In the genomic region with DNA sequence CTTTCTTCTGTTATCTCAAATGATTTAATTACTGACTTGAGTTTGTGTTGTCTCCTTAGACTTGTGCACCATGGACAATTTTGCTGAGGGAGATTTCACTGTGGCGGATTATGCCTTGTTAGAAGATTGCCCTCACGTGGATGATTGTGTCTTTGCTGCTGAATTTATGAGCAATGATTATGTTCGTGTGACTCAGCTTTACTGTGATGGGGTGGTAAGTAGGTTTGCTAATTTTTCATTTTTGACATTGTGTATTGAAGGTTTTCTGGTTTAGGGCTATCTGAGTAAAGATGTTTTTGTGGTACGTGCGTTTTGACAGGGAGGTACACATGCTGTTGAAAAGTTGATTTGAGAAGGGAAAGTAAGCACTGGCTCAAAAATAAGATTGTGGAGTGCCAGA, we compare ENCODE assay signal across 9 cellular contexts. TPM values are rescaled to one million over a fixed set of nuclear protein-coding genes. Genes with fewer than 3 reads are reported as not detected.
A peak's percentile ranks its signal among the peaks of the same experiment; 100 is the strongest.
DNase-seq lines count a peak whose midpoint lies in the region; ATAC-seq and TF ChIP-seq lines count a peak whose summit lies in the region.
"Had no signal": no experiment of that assay in that cellular context is flagged by ENCODE, and none has a peak within 500 bp of the region (broad histone marks: within the 10 kb centered on the region; RNA-seq: fewer than 3 reads in every experiment).

No MANE protein-coding gene starts in this region.

- no peak for TF ChIP-seq EP300 in transverse colon (IDR thresholded peaks at IDR 0.05; ENCODE audit: low read depth)

- H3K27me3 ChIP-seq in transverse colon = no peaks in the 10 kb centered on the region

- no peaks in the 10 kb centered on the region for H3K9me3 ChIP-seq in transverse colon

- H3K27ac Mint-ChIP-seq in activated T-cell treated with anti-CD3 and anti-CD28 coated beads, Interleukin-2, amount 50 U/mL, for 72 hours = no peak overlapping the region
- no peak overlapping the region for H3K27ac Mint-ChIP-seq in activated naive CD4-positive, alpha-beta T cell treated with anti-CD3 and anti-CD28 coated beads, Interleukin-2, amount 10 ng/mL, durations not matched to agents 7 days and 5 days
- no peak overlapping the region for H3K27ac Mint-ChIP-seq in activated CD4-positive, alpha-beta T cell treated with anti-CD3 and anti-CD28 coated beads, Interleukin-2, amount 10 ng/mL, durations not matched to agents 24 days and 14 days
- H3K27ac Mint-ChIP-seq: IgD-negative memory B cell had no signal

- 59 to 62% methylated on average over 5 of the region's 5 CpGs for WGBS in transverse colon (ENCODE audit: low coverage in 1 of 2), 2 donors

- H3K9me3 Mint-ChIP-seq in activated T-cell treated with anti-CD3 and anti-CD28 coated beads, Interleukin-2, amount 50 U/mL, for 72 hours = no peaks in the 10 kb centered on the region
- no peaks in the 10 kb centered on the region for H3K9me3 Mint-ChIP-seq in activated naive CD4-positive, alpha-beta T cell treated with anti-CD3 and anti-CD28 coated beads, Interleukin-2, amount 10 ng/mL, durations not matched to agents 7 days and 5 days
- no peaks in the 10 kb centered on the region for H3K9me3 Mint-ChIP-seq in activated CD4-positive, alpha-beta T cell treated with anti-CD3 and anti-CD28 coated beads, Interleukin-2, amount 10 ng/mL, durations not matched to agents 24 days and 14 days
- H3K9me3 Mint-ChIP-seq: IgD-negative memory B cell had no signal

- DNase-seq in activated T-cell treated with anti-CD3 and anti-CD28 coated beads, Interleukin-2, amount 50 U/mL, for 72 hours = no peak
- DNase-seq in activated T-cell treated with anti-CD3 and anti-CD28 coated beads, Interleukin-2, amount 50 U/mL, for 1 hour = no peak
- peak; percentile 63 for DNase-seq in SK-MEL-5 (ENCODE audit: low read depth, low spot score)
- DNase-seq in fibroblast of villous mesenchyme (ENCODE audit: low read depth) = peak; percentile 75
- DNase-seq in transverse colon = no peak
- DNase-seq in NCI-H446 (lab: John Stamatoyannopoulos, UW) = no peak
- DNase-seq in activated naive CD4-positive, alpha-beta T cell treated with anti-CD3 and anti-CD28 coated beads, Interleukin-2, amount 10 ng/mL, durations not matched to agents 7 days and 5 days = no peak
- no peak for DNase-seq in activated CD4-positive, alpha-beta T cell treated with anti-CD3 and anti-CD28 coated beads, Interleukin-2, amount 10 ng/mL, durations not matched to agents 24 days and 14 days

- no peak overlapping the region for H3K27ac ChIP-seq in transverse colon

- H3K4me3 ChIP-seq in fibroblast of villous mesenchyme (ENCODE audit: low read depth, low read length) (no peak overlapping the region), transverse colon (no peak overlapping the region)

- TF ChIP-seq POLR2A in transverse colon (IDR thresholded peaks at IDR 0.05) = no peak

- H3K4me1 Mint-ChIP-seq in activated T-cell treated with anti-CD3 and anti-CD28 coated beads, Interleukin-2, amount 50 U/mL, for 72 hours (ENCODE audit: low read depth) = peaks cover 8% of the 10 kb centered on the region
- H3K4me1 Mint-ChIP-seq in activated naive CD4-positive, alpha-beta T cell treated with anti-CD3 and anti-CD28 coated beads, Interleukin-2, amount 10 ng/mL, durations not matched to agents 7 days and 5 days = peaks cover 7% of the 10 kb centered on the region
- H3K4me1 Mint-ChIP-seq in activated CD4-positive, alpha-beta T cell treated with anti-CD3 and anti-CD28 coated beads, Interleukin-2, amount 10 ng/mL, durations not matched to agents 24 days and 14 days = peaks cover 9% of the 10 kb centered on the region

- H3K36me3 ChIP-seq in transverse colon = no peaks in the 10 kb centered on the region

- H3K36me3 Mint-ChIP-seq in activated T-cell treated with anti-CD3 and anti-CD28 coated beads, Interleukin-2, amount 50 U/mL, for 72 hours (ENCODE audit: insufficient read depth in 2 of 2) = peaks cover 0 to 5% of the 10 kb centered on the region in 2 donors
- peaks cover 13% of the 10 kb centered on the region for H3K36me3 Mint-ChIP-seq in activated naive CD4-positive, alpha-beta T cell treated with anti-CD3 and anti-CD28 coated beads, Interleukin-2, amount 10 ng/mL, durations not matched to agents 7 days and 5 days
- peaks cover 14% of the 10 kb centered on the region for H3K36me3 Mint-ChIP-seq in activated CD4-positive, alpha-beta T cell treated with anti-CD3 and anti-CD28 coated beads, Interleukin-2, amount 10 ng/mL, durations not matched to agents 24 days and 14 days (ENCODE audit: low read depth)

- in situ Hi-C loops in SK-MEL-5 (cut with HindIII; ENCODE audit: low pct_unique_long_range_greater_than_20kb, low sequenced_read_pairs) = no loop called here
- in situ Hi-C loops in transverse colon (cut with MboI; ENCODE audit: low pct_ligation_motif_present in 1 of 4, low pct_unique_long_range_greater_than_20kb in 1 of 4, low sequenced_read_pairs in 3 of 4) = loop anchor here in 1 of 4 donors (25.0 kb wide), 1 partner anchor 100 kb away; no protein-coding TSS in a partner anchor

- intact Hi-C loops in transverse colon (cut with DNase I; ENCODE audit: low total_unique reads) = no loop called here
- intact Hi-C loops in activated CD4-positive, alpha-beta T cell treated with anti-CD3 and anti-CD28 coated beads, Interleukin-2, amount 10 ng/mL, durations not matched to agents 24 days and 14 days (cut with micrococcal nuclease) = no loop called here

- TF ChIP-seq CTCF in fibroblast of villous mesenchyme (IDR thresholded peaks at IDR 0.05; ENCODE audit: insufficient read depth, low read depth, low read length) = peak; percentile 51
- peak; percentile 23 to 49 (median 34) for TF ChIP-seq CTCF in transverse colon (IDR thresholded peaks at IDR 0.05)

- peaks cover 7 to 24% (median 16%) of the 10 kb centered on the region in 4 donors for H3K4me1 ChIP-seq in transverse colon

- peak; percentile 50 to 68 for ATAC-seq in activated T-cell treated with anti-CD3 and anti-CD28 coated beads, Interleukin-2, amount 50 U/mL, for 72 hours (replicated peaks in 1 of 2)

- H3K4me3 Mint-ChIP-seq in activated T-cell treated with anti-CD3 and anti-CD28 coated beads, Interleukin-2, amount 50 U/mL, for 72 hours = no peak overlapping the region
- H3K4me3 Mint-ChIP-seq in activated naive CD4-positive, alpha-beta T cell treated with anti-CD3 and anti-CD28 coated beads, Interleukin-2, amount 10 ng/mL, durations not matched to agents 7 days and 5 days = no peak overlapping the region
- no peak overlapping the region for H3K4me3 Mint-ChIP-seq in activated CD4-positive, alpha-beta T cell treated with anti-CD3 and anti-CD28 coated beads, Interleukin-2, amount 10 ng/mL, durations not matched to agents 24 days and 14 days
- H3K4me3 Mint-ChIP-seq: IgD-negative memory B cell had no signal

- no peaks in the 10 kb centered on the region for H3K27me3 Mint-ChIP-seq in activated T-cell treated with anti-CD3 and anti-CD28 coated beads, Interleukin-2, amount 50 U/mL, for 72 hours (ENCODE audit: low read depth)
- H3K27me3 Mint-ChIP-seq in activated naive CD4-positive, alpha-beta T cell treated with anti-CD3 and anti-CD28 coated beads, Interleukin-2, amount 10 ng/mL, durations not matched to agents 7 days and 5 days = no peaks in the 10 kb centered on the region
- H3K27me3 Mint-ChIP-seq in activated CD4-positive, alpha-beta T cell treated with anti-CD3 and anti-CD28 coated beads, Interleukin-2, amount 10 ng/mL, durations not matched to agents 24 days and 14 days = no peaks in the 10 kb centered on the region
- H3K27me3 Mint-ChIP-seq: IgD-negative memory B cell had no signal

- CTCF ChIA-PET in activated naive CD4-positive, alpha-beta T cell treated with anti-CD3 and anti-CD28 coated beads, Interleukin-2, amount 10 ng/mL, durations not matched to agents 7 days and 5 days (lab: Charles Lee) = interaction anchor here (0.6 to 1.1 kb wide), 3 partner anchors 10 to 314 kb away, joined by 3 read pairs; no protein-coding TSS in a partner anchor

RNA-seq across cellular contexts. Expression of gene TTC3, which starts 14.1 kb away (rescaled TPM):
- total RNA-seq in activated T-cell treated with anti-CD3 and anti-CD28 coated beads, Interleukin-2, amount 50 U/mL, for 72 hours = 10 to 100 TPM; 62.4 to 65.8 TPM
- total RNA-seq in SK-MEL-5 (2014; rRNA removed; shearing (Covaris generic)) = 93.4 and 99.9 TPM in 2 replicates
- 49.7 and 78.2 TPM in 2 replicates for polyA plus RNA-seq in SK-MEL-5 (2015; cell fraction: cytosol; rRNA removed)
- 140 and 145 TPM in 2 replicates for polyA plus RNA-seq in SK-MEL-5 (2015; cell fraction: nucleus; rRNA removed)
- total RNA-seq in fibroblast of villous mesenchyme = 270 and 339 TPM in 2 replicates
- total RNA-seq in transverse colon = 100 to 1,000 TPM in 3 of 4 donors, 10 to 100 TPM in 1; 84.0 to 247 (median 146) TPM
- 62.4 and 63.0 TPM in 2 replicates for total RNA-seq in activated CD4-positive, alpha-beta T cell treated with anti-CD3 and anti-CD28 coated beads, Interleukin-2, amount 10 ng/mL, durations not matched to agents 24 days and 14 days

RNA-seq across cellular contexts. Expression of gene PIGP, which starts 14.3 kb away (rescaled TPM):
- total RNA-seq in activated T-cell treated with anti-CD3 and anti-CD28 coated beads, Interleukin-2, amount 50 U/mL, for 72 hours = 10 to 100 TPM; 15.0 to 17.0 TPM
- total RNA-seq in SK-MEL-5 (2014; rRNA removed; shearing (Covaris generic)) = 51.9 and 57.0 TPM in 2 replicates
- polyA plus RNA-seq in SK-MEL-5 (2015; cell fraction: cytosol; rRNA removed) = 33.2 and 46.2 TPM in 2 replicates
- 47.5 and 56.4 TPM in 2 replicates for polyA plus RNA-seq in SK-MEL-5 (2015; cell fraction: nucleus; rRNA removed)
- 4.5 and 11.2 TPM in 2 replicates for total RNA-seq in fibroblast of villous mesenchyme
- total RNA-seq in transverse colon = 10 to 100 TPM in 1 of 4 donors, 1 to 10 TPM in 2, under 1 TPM in 1; 0.80 to 10.2 (median 7.6) TPM
- total RNA-seq in activated CD4-positive, alpha-beta T cell treated with anti-CD3 and anti-CD28 coated beads, Interleukin-2, amount 10 ng/mL, durations not matched to agents 24 days and 14 days = 19.0 and 19.4 TPM in 2 replicates

Comparison
In these comparisons a context has a peak if more than half of its experiments do, and no peak if none do; other contexts are left out.
1. DNase-seq: peak in SK-MEL-5 (single experiment) and fibroblast of villous mesenchyme (single experiment); none in activated T-cell treated with anti-CD3 and anti-CD28 coated beads, Interleukin-2, amount 50 U/mL, for 72 hours (0 of 2), activated T-cell treated with anti-CD3 and anti-CD28 coated beads, Interleukin-2, amount 50 U/mL, for 1 hour (single experiment), transverse colon (single experiment), NCI-H446 (0 of 2), activated naive CD4-positive, alpha-beta T cell treated with anti-CD3 and anti-CD28 coated beads, Interleukin-2, amount 10 ng/mL, durations not matched to agents 7 days and 5 days (single experiment) and activated CD4-positive, alpha-beta T cell treated with anti-CD3 and anti-CD28 coated beads, Interleukin-2, amount 10 ng/mL, durations not matched to agents 24 days and 14 days (single experiment).